In the genomic region with DNA sequence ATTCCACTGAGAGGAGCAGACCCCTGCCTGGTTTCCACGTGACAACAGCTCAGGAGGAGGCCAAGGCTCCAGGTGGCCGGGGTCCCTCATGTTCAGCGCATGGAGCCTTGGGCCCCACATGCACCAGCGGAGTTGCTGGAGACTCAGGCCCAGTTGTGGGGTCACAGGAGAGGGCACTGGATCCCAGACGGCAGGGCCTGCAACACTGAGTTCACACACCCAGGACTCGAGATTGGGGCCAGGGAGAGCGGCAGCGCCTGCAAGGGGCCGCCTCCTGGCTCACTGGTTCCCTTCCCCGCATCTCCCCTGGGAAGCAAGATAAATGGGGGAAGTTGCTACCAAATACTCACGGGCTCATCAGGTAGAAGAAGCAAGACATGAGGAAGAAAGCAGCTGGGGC, we compare ENCODE assay signal across 28 cellular contexts.
"Had no signal": no experiment of that assay in that cellular context is flagged by ENCODE, and none has a peak within 500 bp of the region (broad histone marks: within the 10 kb centered on the region; RNA-seq: fewer than 3 reads in every experiment).

No MANE protein-coding gene starts in this region.

- H3K9me3 ChIP-seq: ascending aorta, colonic mucosa, left lung, mucosa of descending colon, neutrophil, prostate gland, testis, transverse colon had no signal

- ATAC-seq: left lung; mucosa of descending colon; natural killer cell treated with Interleukin-12 subunit alpha and Interleukin-12 subunit beta and Interleukin-15 and Interleukin-18, amount 100 ng/mL, for 72 hours had no signal

- FAIRE-seq: frontal cortex, urothelium cell line had no signal

- H3K9me3 Mint-ChIP-seq: activated B cell treated with CpG ODN at 0.5 μM for 24 hours; activated CD4-positive, alpha-beta memory T cell treated with anti-CD3 and anti-CD28 coated beads, Interleukin-2, amount 10 ng/mL, durations not matched to agents 7 days and 5 days; activated naive CD8-positive, alpha-beta T cell treated with anti-CD3 and anti-CD28 coated beads, Interleukin-2, amount 10 ng/mL, durations not matched to agents 7 days and 5 days; brain; natural killer cell treated with Interleukin-12 subunit alpha and Interleukin-12 subunit beta and Interleukin-15 and Interleukin-18, amount 100 ng/mL, for 72 hours had no signal

- H3K27me3 ChIP-seq: ascending aorta, cardiac muscle cell, colonic mucosa, left lung, neutrophil, testis, transverse colon had no signal

- H3K36me3 Mint-ChIP-seq: activated naive CD8-positive, alpha-beta T cell treated with anti-CD3 and anti-CD28 coated beads, Interleukin-2, amount 10 ng/mL, durations not matched to agents 7 days and 5 days; natural killer cell treated with Interleukin-12 subunit alpha and Interleukin-12 subunit beta and Interleukin-15 and Interleukin-18, amount 100 ng/mL, for 72 hours had no signal

- H3K27ac Mint-ChIP-seq: activated B cell treated with CpG ODN at 0.5 μM for 24 hours; activated CD4-positive, alpha-beta memory T cell treated with anti-CD3 and anti-CD28 coated beads, Interleukin-2, amount 10 ng/mL, durations not matched to agents 7 days and 5 days; activated naive CD8-positive, alpha-beta T cell treated with anti-CD3 and anti-CD28 coated beads, Interleukin-2, amount 10 ng/mL, durations not matched to agents 7 days and 5 days; natural killer cell treated with Interleukin-12 subunit alpha and Interleukin-12 subunit beta and Interleukin-15 and Interleukin-18, amount 100 ng/mL, for 72 hours had no signal

- H3K36me3 ChIP-seq: ascending aorta, cardiac muscle cell, colonic mucosa, left lung, neutrophil, prostate gland, transverse colon had no signal

- H3K4me1 ChIP-seq: ascending aorta, left lung, prostate gland had no signal

- H3K4me1 Mint-ChIP-seq: activated B cell treated with CpG ODN at 0.5 μM for 24 hours; activated CD4-positive, alpha-beta memory T cell treated with anti-CD3 and anti-CD28 coated beads, Interleukin-2, amount 10 ng/mL, durations not matched to agents 7 days and 5 days; activated naive CD8-positive, alpha-beta T cell treated with anti-CD3 and anti-CD28 coated beads, Interleukin-2, amount 10 ng/mL, durations not matched to agents 7 days and 5 days had no signal

- DNase-seq: activated B cell treated with CpG ODN at 0.5 μM for 24 hours; activated CD4-positive, alpha-beta memory T cell treated with anti-CD3 and anti-CD28 coated beads, Interleukin-2, amount 10 ng/mL, durations not matched to agents 7 days and 5 days; activated CD8-positive, alpha-beta memory T cell treated with anti-CD3 and anti-CD28 coated beads, Interleukin-2, amount 50 U/mL, for 48 hours; activated effector memory CD4-positive, alpha-beta T cell treated with Interleukin-2 at 50 U/mL for 16 hours; activated naive CD4-positive, alpha-beta T cell treated with Interleukin-2 at 50 U/mL for 16 hours; activated naive CD8-positive, alpha-beta T cell treated with anti-CD3 and anti-CD28 coated beads, Interleukin-2, amount 10 ng/mL, durations not matched to agents 7 days and 5 days; cerebellar nuclear complex; colonic mucosa; effector CD8-positive, alpha-beta T cell; kidney glomerular epithelial cell; left lung; mesendoderm; mucosa of descending colon; stimulated activated CD4-positive, alpha-beta T cell treated with anti-CD3 and anti-CD28 coated beads, Interleukin-15, amount 100 ng/mL, for 24 hours; stimulated activated CD4-positive, alpha-beta T cell treated with anti-CD3 and anti-CD28 coated beads, Interleukin-2, amount 100 ng/mL, for 24 hours; stimulated activated naive CD4-positive, alpha-beta T cell treated with Interleukin-2 at 50 U/mL for 16 hours; T-helper 2 cell; testis; transverse colon had no signal

- H3K4me3 ChIP-seq: ascending aorta, cardiac muscle cell, colonic mucosa, left lung, lung, mucosa of descending colon, prostate gland, testis, transverse colon had no signal

- H3K27ac ChIP-seq: ascending aorta, cardiac muscle cell, colonic mucosa, left lung, neutrophil, prostate gland, testis, transverse colon had no signal

- H3K4me3 Mint-ChIP-seq: activated B cell treated with CpG ODN at 0.5 μM for 24 hours; activated CD4-positive, alpha-beta memory T cell treated with anti-CD3 and anti-CD28 coated beads, Interleukin-2, amount 10 ng/mL, durations not matched to agents 7 days and 5 days; activated naive CD8-positive, alpha-beta T cell treated with anti-CD3 and anti-CD28 coated beads, Interleukin-2, amount 10 ng/mL, durations not matched to agents 7 days and 5 days; brain; natural killer cell treated with Interleukin-12 subunit alpha and Interleukin-12 subunit beta and Interleukin-15 and Interleukin-18, amount 100 ng/mL, for 72 hours had no signal
